In genomic region chr3:65999606-66000005, GRCh38 we compare ENCODE assay signal across 20 cellular contexts.
"Had no signal": no experiment of that assay in that cellular context is flagged by ENCODE, and none has a peak within 500 bp of the region (broad histone marks: within the 10 kb centered on the region; RNA-seq: fewer than 3 reads in every experiment).

No MANE protein-coding gene starts in this region.

- H3K9me3 ChIP-seq: esophagus muscularis mucosa had no signal

- H3K27ac ChIP-seq: esophagus muscularis mucosa, skin epidermis had no signal

- H3K4me3 ChIP-seq: esophagus muscularis mucosa, skin epidermis had no signal

- ATAC-seq: activated T-cell treated with anti-CD3 and anti-CD28 coated beads, Interleukin-2, amount 50 U/mL, for 72 hours; right cardiac atrium had no signal

- DNase-seq: activated CD4-positive, alpha-beta T cell treated with anti-CD3 and anti-CD28 coated beads for 1 hour; activated CD4-positive, alpha-beta T cell treated with anti-CD3 and anti-CD28 coated beads, Interleukin-2, amount 50 U/mL, for 4 hours; activated effector memory CD4-positive, alpha-beta T cell treated with anti-CD3 and anti-CD28 coated beads, Interleukin-2, amount 50 U/mL, for 16 hours; activated T-cell treated with anti-CD3 and anti-CD28 coated beads, Interleukin-2, amount 50 U/mL, for 72 hours; cerebellar nuclear complex; effector CD4-positive, alpha-beta T cell; mammary epithelial cell; midbrain; nephron progenitor cell; occipital lobe; right cardiac atrium; stimulated activated CD4-positive, alpha-beta T cell treated with anti-CD3 and anti-CD28 coated beads, Interleukin-15, amount 100 ng/mL, for 24 hours; stimulated activated CD4-positive, alpha-beta T cell treated with anti-CD3 and anti-CD28 coated beads, Interleukin-2, amount 100 ng/mL, for 48 hours; T-helper 1 cell; T-helper 9 cell; trophoblast cell had no signal

- FAIRE-seq: astrocyte, bronchial epithelial cell had no signal

- H3K27me3 ChIP-seq: esophagus muscularis mucosa had no signal

- H3K36me3 ChIP-seq: esophagus muscularis mucosa had no signal
